18 cellular contexts compared by ENCODE assay signal in the genomic region with DNA sequence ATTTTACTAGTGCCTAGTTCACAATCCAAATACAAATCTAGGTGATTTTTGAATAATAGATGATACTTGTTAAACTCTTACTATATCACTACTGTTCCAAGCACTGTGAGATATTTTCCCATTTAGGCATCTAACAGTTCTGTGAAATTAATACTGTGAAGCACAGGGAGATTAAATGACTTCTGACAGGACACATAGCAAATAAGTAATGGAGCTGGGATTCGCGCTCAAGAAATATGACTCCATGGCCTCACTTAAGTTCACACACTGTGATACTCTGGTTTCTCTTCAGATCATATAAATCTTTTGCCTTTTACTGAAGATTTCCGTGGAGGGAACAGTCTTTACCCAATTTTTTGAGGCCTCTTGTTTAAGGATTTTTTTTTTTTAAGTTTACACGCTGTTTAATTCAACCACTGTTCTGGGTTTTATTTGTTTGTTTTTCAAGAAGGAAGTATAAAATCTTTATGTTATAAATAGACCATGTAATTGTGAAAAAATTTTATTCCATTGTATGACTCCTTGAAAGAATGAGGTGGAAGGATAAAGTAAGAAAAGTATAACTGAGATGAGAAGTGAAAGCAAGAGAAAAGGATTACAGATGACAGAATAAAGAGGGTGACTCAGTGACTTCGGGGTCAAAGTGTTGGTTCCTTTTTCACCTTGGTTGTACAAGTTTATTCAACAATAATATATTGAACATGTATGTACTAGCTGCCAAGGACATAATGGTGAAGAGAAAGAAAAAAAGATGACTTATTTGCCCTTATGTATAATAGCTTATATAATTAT. TPM values are rescaled to one million over a fixed set of nuclear protein-coding genes. Genes with fewer than 3 reads are reported as not detected.
DNase-seq lines count a peak whose midpoint lies in the region; ATAC-seq, FAIRE-seq and TF ChIP-seq lines count a peak whose summit lies in the region.
"Had no signal": no experiment of that assay in that cellular context is flagged by ENCODE, and none has a peak within 500 bp of the region (broad histone marks: within the 10 kb centered on the region; RNA-seq: fewer than 3 reads in every experiment).

No MANE protein-coding gene starts in this region.

- H3K56ac ChIP-seq in IMR-90 (ENCODE audit: extremely low read depth, insufficient read depth, low read length): no peak overlapping the region

- no peak for ATAC-seq in IMR-90 (ENCODE audit: low read depth)
- peak; percentile 22; the same call in 1 of the 3 replicates for ATAC-seq in K562
- ATAC-seq in gastrocnemius medialis: peak; percentile 98 to 100
- no peak for ATAC-seq in HG02798 (IDR thresholded peaks at IDR 0.05; ENCODE audit: poor library complexity, unreplicated experiment)
- no peak for ATAC-seq in HG03571 (IDR thresholded peaks at IDR 0.05; ENCODE audit: unreplicated experiment)
- ATAC-seq: activated CD8-positive, alpha-beta T cell treated with anti-CD3 and anti-CD28 coated beads for 36 hours; activated T-helper 17 cell treated with anti-CD3 and anti-CD28 coated beads, Interleukin-2, amount 50 U/mL, for 72 hours; left lung; naive thymus-derived CD4-positive, alpha-beta T cell had no signal

- H3K36me3 ChIP-seq in IMR-90 (ENCODE audit: control insufficient read depth, insufficient read depth, low read length): no peaks in the 10 kb centered on the region
- no peaks in the 10 kb centered on the region for H3K36me3 ChIP-seq in K562 (ENCODE audit: control insufficient read depth, insufficient read depth, low read length)
- no peaks in the 10 kb centered on the region for H3K36me3 ChIP-seq in gastrocnemius medialis
- H3K36me3 ChIP-seq: colonic mucosa, left lung, tibial artery had no signal

- no peak overlapping the region for H3K4ac ChIP-seq in IMR-90 (ENCODE audit: low read depth, low read length)

- DNase-seq in IMR-90 (no peak), NCI-H510A (lab: John Stamatoyannopoulos, UW) (peak; percentile 39), K562 (ENCODE audit: extremely low read depth in 1 of 4, low spot score in 3 of 4) (no peak), gastrocnemius medialis (peak in 1 of 2 donors; percentile 27), Ammon's horn (ENCODE audit: low spot score) (no peak)
- DNase-seq: activated CD8-positive, alpha-beta T cell treated with anti-CD3 and anti-CD28 coated beads for 36 hours; C1 segment of cervical spinal cord; colonic mucosa; left lung; naive thymus-derived CD4-positive, alpha-beta T cell; NCI-H1417 treated with DMSO at 0.1 percent for 48 hours; NCI-H774; tibial artery had no signal

- H2AK9ac ChIP-seq in IMR-90 (replicated peaks; ENCODE audit: low read depth, low read length, poor library complexity): no peak overlapping the region

- no peak for TF ChIP-seq EP300 in K562 (IDR thresholded peaks at IDR 0.05; ENCODE audit: low read length)

- dilution Hi-C loops in IMR-90 (cut with HindIII; ENCODE audit: low sequenced_read_pairs, unreplicated experiment): no loop called here

- H3K18ac ChIP-seq in IMR-90 (ENCODE audit: low read depth, low read length): no peak overlapping the region

- no peak overlapping the region for H2AFZ ChIP-seq in IMR-90 (replicated peaks; ENCODE audit: low read length, poor library complexity)
- peak overlapping the region; percentile 22; the same call in 1 of the 2 replicates for H2AFZ ChIP-seq in K562 (ENCODE audit: low read depth, low read length)
- H2AFZ ChIP-seq: hepatocyte had no signal

- H4K91ac ChIP-seq in IMR-90 (ENCODE audit: insufficient read depth, low read depth, low read length): no peak overlapping the region

- BruUV-seq in IMR-90 (replicated peaks; lab: Mats Ljungman, UMichigan): no TSS peak
- no TSS peak for BruUV-seq in K562 (replicated peaks; lab: Mats Ljungman, UMichigan)

- no CpG with 5 or more reads among the region's 5 CpGs for WGBS in IMR-90 (ENCODE audit: extremely low coverage in 2 of 2, insufficient read length in 1 of 2), 2 experiments
- 27% methylated on average over 5 of the region's 5 CpGs for WGBS in K562 (ENCODE audit: insufficient coverage, low coverage, missing lambda C conversion rate)

- H2BK120ac ChIP-seq in IMR-90 (ENCODE audit: low read depth, low read length): no peak overlapping the region

- no peak for TF ChIP-seq RAD21 in IMR-90 (IDR thresholded peaks at IDR 0.05; ENCODE audit: low read length)
- no peak for TF ChIP-seq RAD21 in K562 (CRISPR knock-in tag; conservative IDR thresholded peaks at IDR 0.05 in 1 of 2, IDR thresholded peaks at IDR 0.05 in 1 of 2)

- intact Hi-C loops in IMR-90 (cut with micrococcal nuclease) (no loop called here), K562 (cut with micrococcal nuclease) (no loop called here), gastrocnemius medialis (cut with DNase I; ENCODE audit: low total_unique reads) (no loop called here)

- TF ChIP-seq POLR2A in IMR-90 (IDR thresholded peaks at IDR 0.05; ENCODE audit: low read depth, low read length): no peak
- no peak for TF ChIP-seq POLR2A in K562 (conservative IDR thresholded peaks at IDR 0.05)
- TF ChIP-seq POLR2A in gastrocnemius medialis (IDR thresholded peaks at IDR 0.05): no peak

- H3K14ac ChIP-seq in IMR-90 (replicated peaks; ENCODE audit: low read depth, low read length): no peak overlapping the region

- H3K4me3 ChIP-seq in IMR-90 (ENCODE audit: insufficient read depth, low read depth, low read length) (no peak overlapping the region), K562 (no peak overlapping the region), gastrocnemius medialis (peak overlapping the region in 1 of 4 donors; percentile 9)
- H3K4me3 ChIP-seq: colonic mucosa, hepatocyte, left lung, tibial artery had no signal

- no peak overlapping the region for H4K8ac ChIP-seq in IMR-90 (ENCODE audit: low read depth in 2 of 2, low read length in 2 of 2)

- H3K27ac ChIP-seq in IMR-90 (ENCODE audit: insufficient read depth, low read length) (no peak overlapping the region), K562 (ENCODE audit: extremely low read depth, low read depth, low read length) (no peak overlapping the region), gastrocnemius medialis (peak overlapping the region in 3 of 4 donors; percentile 42 to 69 (median 57))
- H3K27ac ChIP-seq: colonic mucosa, hepatocyte, left lung, tibial artery had no signal

- CTCF ChIA-PET in IMR-90 (lab: Yijun Ruan, JAX) (interaction anchor here (0.8 kb wide), 1 partner anchor 11 kb away, joined by 3 read pairs; no protein-coding TSS in a partner anchor), K562 (lab: Yijun Ruan, JAX; ENCODE audit: low intra/inter-chr PET ratio) (no interaction called here)

- H4K5ac ChIP-seq in IMR-90 (ENCODE audit: low read depth, low read length): no peak overlapping the region

- H3K27me3 ChIP-seq in IMR-90 (ENCODE audit: control insufficient read depth, insufficient read depth, low read length) (no peaks in the 10 kb centered on the region), K562 (ENCODE audit: control insufficient read depth in 2 of 2, insufficient read depth in 2 of 2, low read length in 2 of 2) (no peaks in the 10 kb centered on the region), gastrocnemius medialis (no peaks in the 10 kb centered on the region)
- H3K27me3 ChIP-seq: hepatocyte, left lung had no signal

- in situ Hi-C loops in IMR-90 (cut with MboI; ENCODE audit: low sequenced_read_pairs) (no loop called here), K562 (cut with MboI) (no loop called here), gastrocnemius medialis (cut with MboI; ENCODE audit: low sequenced_read_pairs in 4 of 4) (loop anchor here in 1 of 4 donors (25.0 kb wide), 1 partner anchor 145 kb away; no protein-coding TSS in a partner anchor)

- no peak for TF ChIP-seq CTCF in IMR-90 (conservative IDR thresholded peaks at IDR 0.05; ENCODE audit: low read depth, low read length)
- no peak for TF ChIP-seq CTCF in K562 (IDR thresholded peaks at IDR 0.05 in 2 of 3, conservative IDR thresholded peaks at IDR 0.05 in 1 of 3; ENCODE audit: insufficient read depth in 2 of 3, low read depth in 1 of 3, low read length in 3 of 3)
- TF ChIP-seq CTCF in gastrocnemius medialis (IDR thresholded peaks at IDR 0.05 in 4 of 5, conservative IDR thresholded peaks at IDR 0.05 in 1 of 5): no peak

- H3K4me1 ChIP-seq in IMR-90 (ENCODE audit: control insufficient read depth, insufficient read depth, low read length): no peaks in the 10 kb centered on the region
- no peaks in the 10 kb centered on the region for H3K4me1 ChIP-seq in K562 (replicated peaks in 1 of 2; ENCODE audit: control insufficient read depth in 2 of 2, insufficient read depth in 2 of 2, low read length in 2 of 2)
- peaks cover 6 to 12% of the 10 kb centered on the region in 2 donors for H3K4me1 ChIP-seq in gastrocnemius medialis
- H3K4me1 ChIP-seq: colonic mucosa, left lung, tibial artery had no signal

- H2BK15ac ChIP-seq in IMR-90 (ENCODE audit: low read depth, low read length): no peak overlapping the region

- no peak overlapping the region for H3K4me2 ChIP-seq in IMR-90 (ENCODE audit: low read depth, low read length)
- H3K4me2 ChIP-seq in K562 (ENCODE audit: insufficient read depth, low read length): no peak overlapping the region
- H3K4me2 ChIP-seq: hepatocyte had no signal

- H2AK5ac ChIP-seq in IMR-90 (ENCODE audit: low read depth, low read length): no peak overlapping the region

- no peaks in the 10 kb centered on the region for H3K79me1 ChIP-seq in IMR-90 (ENCODE audit: low read depth in 1 of 2, low read length in 2 of 2)

- no peaks in the 10 kb centered on the region for H3K9me3 ChIP-seq in IMR-90 (ENCODE audit: control insufficient read depth, insufficient read depth, low read length)
- no peaks in the 10 kb centered on the region for H3K9me3 ChIP-seq in K562 (replicated peaks; ENCODE audit: control insufficient read depth, insufficient read depth, low read depth, low read length)
- no peaks in the 10 kb centered on the region for H3K9me3 ChIP-seq in gastrocnemius medialis
- H3K9me3 ChIP-seq: colonic mucosa, left lung, tibial artery had no signal

- H2BK20ac ChIP-seq in IMR-90 (ENCODE audit: low read depth, low read length): no peak overlapping the region

- H3K9ac ChIP-seq in IMR-90 (ENCODE audit: low read depth, low read length): no peak overlapping the region
- no peak overlapping the region for H3K9ac ChIP-seq in K562 (ENCODE audit: insufficient read depth in 1 of 2, low read depth in 2 of 2, low read length in 2 of 2)

- no peak overlapping the region for H2BK5ac ChIP-seq in IMR-90 (ENCODE audit: low read depth, low read length, poor library complexity, severe bottlenecking)

- H4K20me1 ChIP-seq in IMR-90 (ENCODE audit: insufficient read depth, low read length) (no peaks in the 10 kb centered on the region), K562 (replicated peaks; ENCODE audit: control insufficient read depth, insufficient read depth, low read length) (no peaks in the 10 kb centered on the region)

- POLR2A ChIA-PET in IMR-90 (lab: Charles Lee; ENCODE audit: unreplicated experiment) (no interaction called here), K562 (lab: Yijun Ruan, JAX) (interaction anchor here (0.6 kb wide), 1 partner anchor 61 kb away, joined by 3 read pairs; no protein-coding TSS in a partner anchor)

- H3K79me2 ChIP-seq in K562 (ENCODE audit: control insufficient read depth, insufficient read depth, low read length): no peaks in the 10 kb centered on the region
- H3K79me2 ChIP-seq: hepatocyte had no signal

- no peak overlapping the region for H3K23ac ChIP-seq in IMR-90 (ENCODE audit: low read depth, low read length)

- FAIRE-seq in K562 (lab: Jason Lieb, UNC): no peak
- FAIRE-seq: TTC549 had no signal

- H3K9me1 ChIP-seq in IMR-90 (ENCODE audit: insufficient read depth, low read length) (no peaks in the 10 kb centered on the region), K562 (ENCODE audit: control insufficient read depth, insufficient read depth, low read length) (no peaks in the 10 kb centered on the region)

RNA-seq across cellular contexts. Expression of a gene that starts 30.2 kb away (rescaled TPM):
- total RNA-seq in IMR-90 (2012; rRNA removed) (17.9 and 18.1 TPM in 2 replicates), K562 (2014; rRNA removed) (14.7 and 15.0 TPM in 2 replicates), K562 (2014; rRNA removed; fragmentation: Illumina TruSeq; extraction: Trizol) (20.8 and 24.4 TPM in 2 replicates), K562 (2015; rRNA removed; fragmentation: Illumina TruSeq; extraction: Trizol) (21.0 and 22.0 TPM in 2 replicates), K562 (2021) (13.1 and 16.8 TPM in 2 replicates), gastrocnemius medialis (1 to 10 TPM; 2.0 to 8.1 (median 5.5) TPM)
- polyA plus RNA-seq in IMR-90 (2012; rRNA removed) (8.6 and 10.3 TPM in 2 replicates), K562 (2011; rRNA removed) (13.1 and 17.9 TPM in 2 replicates), K562 (2014; fragmentation: Illumina TruSeq; extraction: Trizol) (12.5 and 15.0 TPM in 2 replicates), K562 (2014; fragmentation: Nextera tagmentation; extraction: Ambion mirVana) (1 to 10 TPM; 6.7 to 9.9 TPM), K562 (2014; rRNA removed) (16.2 and 19.9 TPM in 2 replicates)
- 2.5 and 6.5 TPM in 2 replicates for polyA plus RNA-seq in IMR-90 (2012; cell fraction: cytosol; rRNA removed)
- 7.7 and 10.6 TPM in 2 replicates for polyA plus RNA-seq in IMR-90 (2012; cell fraction: nucleus; rRNA removed; ENCODE audit: low replicate concordance)
- total RNA-seq in K562 (2011; cell fraction: chromatin; rRNA removed; ENCODE audit: low replicate concordance): 10.8 and 27.2 TPM in 2 replicates
- 6.3 and 8.6 TPM in 2 replicates for total RNA-seq in K562 (2011; cell fraction: nucleolus; rRNA removed)
- total RNA-seq in K562 (2011; cell fraction: nucleoplasm; rRNA removed): 8.9 and 11.3 TPM in 2 replicates
- 3.9 and 4.2 TPM in 2 replicates for polyA plus RNA-seq in K562 (2011; cell fraction: cytosol; rRNA removed)
- 10.7 and 11.5 TPM in 2 replicates for polyA plus RNA-seq in K562 (2011; cell fraction: nucleus; rRNA removed)
- polyA plus RNA-seq in K562 (2012): 12.6 and 14.6 TPM in 2 replicates
- 10.7 TPM in 2 replicates for polyA minus RNA-seq in K562 (2011; rRNA and poly(A)+ RNA removed)
- 3.2 and 3.9 TPM in 2 replicates for polyA minus RNA-seq in K562 (2011; cell fraction: cytosol; rRNA and poly(A)+ RNA removed)
- polyA minus RNA-seq in K562 (2011; cell fraction: nucleus; rRNA and poly(A)+ RNA removed): 15.6 and 20.0 TPM in 2 replicates

RNA-seq across cellular contexts. Expression of a gene that starts 51.8 kb away (rescaled TPM):
- total RNA-seq in IMR-90 (2012; rRNA removed) (2.8 and 3.2 TPM in 2 replicates), K562 (2014; rRNA removed) (5.7 and 6.7 TPM in 2 replicates), K562 (2014; rRNA removed; fragmentation: Illumina TruSeq; extraction: Trizol) (9.3 and 10.2 TPM in 2 replicates), K562 (2015; rRNA removed; fragmentation: Illumina TruSeq; extraction: Trizol) (5.9 and 6.0 TPM in 2 replicates), K562 (2021) (12.6 TPM in 2 replicates), gastrocnemius medialis (10 to 100 TPM; 11.6 to 51.1 (median 40.7) TPM)
- polyA plus RNA-seq in IMR-90 (2012; rRNA removed) (3.1 and 3.7 TPM in 2 replicates), K562 (2011; rRNA removed) (12.7 and 23.4 TPM in 2 replicates), K562 (2014; fragmentation: Illumina TruSeq; extraction: Trizol) (11.1 and 12.0 TPM in 2 replicates), K562 (2014; fragmentation: Nextera tagmentation; extraction: Ambion mirVana) (1 to 10 TPM; 3.4 to 3.8 TPM), K562 (2014; rRNA removed) (9.3 and 9.5 TPM in 2 replicates)
- polyA plus RNA-seq in IMR-90 (2012; cell fraction: cytosol; rRNA removed): 1.4 and 2.0 TPM in 2 replicates
- 1.0 and 4.5 TPM in 2 replicates for polyA plus RNA-seq in IMR-90 (2012; cell fraction: nucleus; rRNA removed; ENCODE audit: low replicate concordance)
- 14.3 and 23.6 TPM in 2 replicates for total RNA-seq in K562 (2011; cell fraction: chromatin; rRNA removed; ENCODE audit: low replicate concordance)
- total RNA-seq in K562 (2011; cell fraction: nucleolus; rRNA removed): 5.0 and 7.1 TPM in 2 replicates
- 6.3 and 9.2 TPM in 2 replicates for total RNA-seq in K562 (2011; cell fraction: nucleoplasm; rRNA removed)
- 9.5 and 16.3 TPM in 2 replicates for polyA plus RNA-seq in K562 (2011; cell fraction: cytosol; rRNA removed)
- polyA plus RNA-seq in K562 (2011; cell fraction: nucleus; rRNA removed): 14.7 and 21.3 TPM in 2 replicates
- 7.3 and 8.4 TPM in 2 replicates for polyA plus RNA-seq in K562 (2012)
- polyA minus RNA-seq in K562 (2011; rRNA and poly(A)+ RNA removed): 16.7 and 29.6 TPM in 2 replicates
- polyA minus RNA-seq in K562 (2011; cell fraction: cytosol; rRNA and poly(A)+ RNA removed): 9.8 and 13.0 TPM in 2 replicates
- 9.3 and 20.9 TPM in 2 replicates for polyA minus RNA-seq in K562 (2011; cell fraction: nucleus; rRNA and poly(A)+ RNA removed)

Comparison
In these comparisons a context has a peak if more than half of its experiments do, and no peak if none do; other contexts are left out.
1. ATAC-seq: peak in K562 (single experiment) and gastrocnemius medialis (2 of 2); none in IMR-90 (single experiment), HG02798 (single experiment) and HG03571 (single experiment).
2. H3K27ac ChIP-seq: peak in gastrocnemius medialis (3 of 4); none in IMR-90 (single experiment) and K562 (single experiment).